Comparison of ENCODE assay signal across 8 cellular contexts in the genomic region with DNA sequence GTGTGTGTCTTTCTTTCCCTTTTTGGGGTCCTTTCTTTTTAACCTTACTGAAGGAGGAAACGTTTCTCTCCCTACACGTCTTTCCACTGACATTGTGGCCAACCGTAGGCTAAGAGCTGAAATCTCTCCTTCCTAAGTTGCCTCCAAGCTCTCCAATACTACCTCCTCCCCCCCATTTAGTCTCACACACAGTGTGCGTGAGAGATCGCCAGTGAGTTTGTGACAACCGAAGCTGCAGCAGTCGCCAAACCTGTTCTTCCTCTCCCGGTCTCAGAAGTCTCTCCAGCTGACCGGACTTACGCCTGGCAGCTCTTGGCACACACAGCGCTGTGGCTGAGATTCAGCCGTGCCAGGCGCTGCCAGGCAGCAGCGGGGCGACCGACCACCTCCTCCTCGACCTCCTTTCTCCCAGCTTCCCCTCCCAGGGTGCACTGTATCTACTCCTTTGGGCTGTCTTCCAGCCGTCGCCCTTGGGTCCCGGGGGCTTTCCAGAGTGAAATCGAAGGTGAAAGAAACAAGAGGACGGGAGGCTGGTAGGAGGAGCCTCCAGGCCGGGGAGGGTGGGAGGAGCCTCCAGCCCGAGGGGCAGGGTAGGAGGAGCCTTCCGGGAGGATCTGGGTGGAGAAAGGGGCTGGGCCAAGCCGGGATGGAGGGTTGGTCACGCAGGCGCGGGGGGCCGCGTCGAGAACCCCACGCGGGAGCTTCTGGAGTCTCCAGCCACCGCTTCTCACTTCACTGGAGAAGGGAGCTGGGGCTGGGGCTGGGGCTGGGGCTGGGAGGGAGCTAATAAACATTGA. TPM values are rescaled to one million over a fixed set of nuclear protein-coding genes. Genes with fewer than 3 reads are reported as not detected.
DNase-seq lines count a peak whose midpoint lies in the region; ATAC-seq and TF ChIP-seq lines count a peak whose summit lies in the region.

A gene (plus strand): TSS at position 684 of the 797 bp plus-strand sequence.

- peak within 1 kb of the TSS; percentile 80 for H3K9ac ChIP-seq in SU-DHL-6 (ENCODE audit: low read length)
- H3K9ac ChIP-seq in parathyroid adenoma = peak within 1 kb of the TSS; percentile 15

- H3F3A ChIP-seq in SU-DHL-6 (ENCODE audit: insufficient read depth) = no peaks in the 10 kb centered on the region; the same call in 1 of the 2 replicates

- H3K27ac ChIP-seq in SU-DHL-6 (ENCODE audit: low read depth, low read length) (peak within 1 kb of the TSS; percentile 67), parathyroid adenoma (peak within 1 kb of the TSS; percentile 90), tibial artery (peak within 1 kb of the TSS; percentile 85 to 86)

- no peaks in the 10 kb centered on the region for H3K9me3 ChIP-seq in SU-DHL-6 (ENCODE audit: insufficient read depth, low read length)
- H3K9me3 ChIP-seq in parathyroid adenoma (ENCODE audit: control insufficient read depth, low read length) = no peaks in the 10 kb centered on the region
- H3K9me3 ChIP-seq in tibial artery = no peaks in the 10 kb centered on the region

- H3K4me3 Mint-ChIP-seq in activated naive CD8-positive, alpha-beta T cell treated with anti-CD3 and anti-CD28 coated beads, Interleukin-2, amount 50 U/mL, for 24 hours = peak within 1 kb of the TSS; percentile 90

- peaks cover 14% of the 10 kb centered on the region for H3K4me1 Mint-ChIP-seq in activated naive CD8-positive, alpha-beta T cell treated with anti-CD3 and anti-CD28 coated beads, Interleukin-2, amount 50 U/mL, for 24 hours

- H3K9me2 ChIP-seq in SU-DHL-6 (replicated peaks; ENCODE audit: insufficient read depth, low read length) = no peaks in the 10 kb centered on the region

- H3K27ac Mint-ChIP-seq in activated naive CD8-positive, alpha-beta T cell treated with anti-CD3 and anti-CD28 coated beads, Interleukin-2, amount 50 U/mL, for 24 hours = peak within 1 kb of the TSS; percentile 49

- H3K36me3 Mint-ChIP-seq in activated naive CD8-positive, alpha-beta T cell treated with anti-CD3 and anti-CD28 coated beads, Interleukin-2, amount 50 U/mL, for 24 hours (ENCODE audit: low read depth) = no peaks in the 10 kb centered on the region

- H3K27me3 Mint-ChIP-seq in activated naive CD8-positive, alpha-beta T cell treated with anti-CD3 and anti-CD28 coated beads, Interleukin-2, amount 50 U/mL, for 24 hours = peaks cover 4% of the 10 kb centered on the region

- H2AFZ ChIP-seq in SU-DHL-6 (ENCODE audit: low read depth, low read length, severe bottlenecking) = peak within 1 kb of the TSS; percentile 94
- peak within 1 kb of the TSS; percentile 82 for H2AFZ ChIP-seq in parathyroid adenoma

- H3K36me3 ChIP-seq in SU-DHL-6 (ENCODE audit: low read length) (peaks cover 9% of the 10 kb centered on the region; the same call in 1 of the 2 replicates), parathyroid adenoma (ENCODE audit: control insufficient read depth, insufficient read depth, low read length) (no peaks in the 10 kb centered on the region), tibial artery (no peaks in the 10 kb centered on the region)

- intact Hi-C loops in Right ventricle myocardium superior (cut with DNase I) = no loop called here
- intact Hi-C loops in tibial artery (cut with DNase I; ENCODE audit: low total_unique reads) = no loop called here

- H3K4me2 ChIP-seq in SU-DHL-6 (ENCODE audit: low read depth, low read length, poor library complexity, severe bottlenecking) (peak within 1 kb of the TSS; percentile 91), parathyroid adenoma (ENCODE audit: low read length) (peak within 1 kb of the TSS; percentile 99)

- ATAC-seq in HG02642 (IDR thresholded peaks at IDR 0.05; ENCODE audit: poor library complexity, unreplicated experiment) = peak; percentile 90
- ATAC-seq in activated naive CD8-positive, alpha-beta T cell treated with anti-CD3 and anti-CD28 coated beads, Interleukin-2, amount 50 U/mL, for 24 hours = peak; percentile 94
- ATAC-seq in Right ventricle myocardium superior (ENCODE audit: poor library complexity) = peak; percentile 98

- H3K9me3 Mint-ChIP-seq in activated naive CD8-positive, alpha-beta T cell treated with anti-CD3 and anti-CD28 coated beads, Interleukin-2, amount 50 U/mL, for 24 hours = no peaks in the 10 kb centered on the region

- TF ChIP-seq CTCF in GM12864 (IDR thresholded peaks at IDR 0.05; ENCODE audit: low read depth, low read length, missing control alignments) (no peak), SU-DHL-6 (IDR thresholded peaks at IDR 0.05; ENCODE audit: insufficient read depth, low read length, poor library complexity, severe bottlenecking) (no peak), parathyroid adenoma (IDR thresholded peaks at IDR 0.05) (no peak), tibial artery (IDR thresholded peaks at IDR 0.05) (no peak)

- H3K79me2 ChIP-seq in SU-DHL-6 (ENCODE audit: insufficient read depth, low read length) = no peaks in the 10 kb centered on the region
- no peaks in the 10 kb centered on the region for H3K79me2 ChIP-seq in parathyroid adenoma

- H3K4me3 ChIP-seq in GM12864 (ENCODE audit: low read depth, low read length) (peak within 1 kb of the TSS; percentile 95), SU-DHL-6 (ENCODE audit: insufficient read depth, low read length, poor library complexity, severe bottlenecking) (peak within 1 kb of the TSS; percentile 93), parathyroid adenoma (ENCODE audit: low read depth, low read length) (peak within 1 kb of the TSS; percentile 99), tibial artery (peak within 1 kb of the TSS; percentile 61 to 78)

- H3K4me1 ChIP-seq in parathyroid adenoma (no peaks in the 10 kb centered on the region), tibial artery (peaks cover 0 to 15% (median 11%) of the 10 kb centered on the region in 4 donors)

- no peaks in the 10 kb centered on the region for H4K20me1 ChIP-seq in SU-DHL-6 (ENCODE audit: low read depth, low read length)

- H3K27me3 ChIP-seq in SU-DHL-6 (ENCODE audit: low read length) (no peaks in the 10 kb centered on the region), parathyroid adenoma (ENCODE audit: control insufficient read depth, insufficient read depth, low read length) (no peaks in the 10 kb centered on the region), tibial artery (no peaks in the 10 kb centered on the region)

- DNase-seq in GM12864 (ENCODE audit: low read depth) = peak; percentile 68
- peak; percentile 89 for DNase-seq in NCI-H1105 (lab: John Stamatoyannopoulos, UW)
- DNase-seq in activated naive CD8-positive, alpha-beta T cell treated with anti-CD3 and anti-CD28 coated beads, Interleukin-2, amount 50 U/mL, for 24 hours = peak; percentile 92
- DNase-seq in Right ventricle myocardium superior = peak; percentile 94
- DNase-seq in tibial artery = peak; percentile 89 to 93

RNA-seq across cellular contexts. Expression of the gene that starts here (rescaled TPM):
- 3.7 TPM for total RNA-seq in Right ventricle myocardium superior

Comparison
In these comparisons a context has a peak if more than half of its experiments do, and no peak if none do; other contexts are left out.
1. Peak in every context shown above with its lines: DNase-seq, ATAC-seq, H3K4me3 ChIP-seq and H3K27ac ChIP-seq.